18 cellular contexts compared by ENCODE assay signal in the genomic region with DNA sequence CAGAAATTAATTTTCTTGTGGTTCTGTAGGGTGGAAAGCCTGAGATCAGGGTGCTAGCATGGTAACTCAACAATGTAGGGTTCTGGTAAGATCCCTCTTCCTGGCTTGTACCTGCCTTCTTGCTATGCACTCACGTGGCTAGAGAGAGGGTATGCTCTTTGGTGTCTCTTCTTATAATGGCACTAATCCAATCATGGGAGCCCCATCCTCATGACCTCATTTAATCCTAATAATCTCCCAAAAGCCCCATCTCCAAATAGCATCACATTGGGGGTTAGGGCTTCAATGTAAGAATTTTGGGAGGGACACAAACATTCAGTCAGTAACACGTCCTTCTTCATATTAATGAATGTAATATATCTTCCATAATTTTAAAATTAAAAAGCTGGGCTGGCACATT. TPM values are rescaled to one million over a fixed set of nuclear protein-coding genes. Genes with fewer than 3 reads are reported as not detected.
DNase-seq lines count a peak whose midpoint lies in the region; ATAC-seq and TF ChIP-seq lines count a peak whose summit lies in the region.
"Had no signal": no experiment of that assay in that cellular context is flagged by ENCODE, and none has a peak within 500 bp of the region (broad histone marks: within the 10 kb centered on the region; RNA-seq: fewer than 3 reads in every experiment).

No MANE protein-coding gene starts in this region.

- peak overlapping the region; percentile 17 for H3K4me2 ChIP-seq in OCI-LY3 (ENCODE audit: low read length)
- H3K4me2 ChIP-seq: KMS-11 had no signal

- H3K27me3 Mint-ChIP-seq in activated T-cell treated with anti-CD3 and anti-CD28 coated beads, Interleukin-2, amount 50 U/mL, for 24 hours, result no peaks in the 10 kb centered on the region
- no peaks in the 10 kb centered on the region for H3K27me3 Mint-ChIP-seq in natural killer cell treated with Interleukin-12 subunit alpha and Interleukin-12 subunit beta and Interleukin-15 and Interleukin-18, amount 100 ng/mL, for 72 hours
- no peaks in the 10 kb centered on the region for H3K27me3 Mint-ChIP-seq in natural killer cell (ENCODE audit: low read depth in 2 of 2)

- H3K36me3 ChIP-seq in OCI-LY3 (replicated peaks; ENCODE audit: low read depth, low read length), result peaks cover 31% of the 10 kb centered on the region

- no peak overlapping the region; the same call in 1 of the 2 replicates for H3K9ac ChIP-seq in OCI-LY3 (ENCODE audit: low read length)
- H3K9ac ChIP-seq: KMS-11 had no signal

- peaks cover 5% of the 10 kb centered on the region; the same call in 1 of the 2 replicates for H3K9me3 ChIP-seq in OCI-LY3 (ENCODE audit: insufficient read depth, low read length)
- H3K9me3 ChIP-seq: BE2C had no signal

- H3K36me3 Mint-ChIP-seq in activated T-cell treated with anti-CD3 and anti-CD28 coated beads, Interleukin-2, amount 50 U/mL, for 24 hours (ENCODE audit: low read depth), result peaks cover 55% of the 10 kb centered on the region
- peaks cover 43% of the 10 kb centered on the region for H3K36me3 Mint-ChIP-seq in natural killer cell treated with Interleukin-12 subunit alpha and Interleukin-12 subunit beta and Interleukin-15 and Interleukin-18, amount 100 ng/mL, for 72 hours
- H3K36me3 Mint-ChIP-seq in natural killer cell, result peaks cover 9% of the 10 kb centered on the region
- peaks cover 92% of the 10 kb centered on the region for H3K36me3 Mint-ChIP-seq in stimulated activated effector memory CD8-positive, alpha-beta T cell treated with anti-CD3 and anti-CD28 coated beads, Interleukin-12 subunit alpha, Interleukin-12 subunit beta, amount 100 ng/mL, for 72 hours

- H4K20me1 ChIP-seq in OCI-LY3 (ENCODE audit: insufficient read depth, low read length), result no peaks in the 10 kb centered on the region

- TF ChIP-seq CTCF in natural killer cell (IDR thresholded peaks at IDR 0.05), result no peak
- TF ChIP-seq CTCF in OCI-LY3 (IDR thresholded peaks at IDR 0.05; ENCODE audit: low read depth, low read length), result no peak

- H3K79me2 ChIP-seq in OCI-LY3 (ENCODE audit: low read length), result peaks cover 39% of the 10 kb centered on the region

- peak overlapping the region; percentile 99 for H3K27ac Mint-ChIP-seq in activated T-cell treated with anti-CD3 and anti-CD28 coated beads, Interleukin-2, amount 50 U/mL, for 24 hours
- peak overlapping the region; percentile 95 to 96 for H3K27ac Mint-ChIP-seq in natural killer cell treated with Interleukin-12 subunit alpha and Interleukin-12 subunit beta and Interleukin-15 and Interleukin-18, amount 100 ng/mL, for 72 hours
- no peak overlapping the region for H3K27ac Mint-ChIP-seq in natural killer cell
- H3K27ac Mint-ChIP-seq in stimulated activated effector memory CD8-positive, alpha-beta T cell treated with anti-CD3 and anti-CD28 coated beads, Interleukin-12 subunit alpha, Interleukin-12 subunit beta, amount 100 ng/mL, for 72 hours, result peak overlapping the region; percentile 92

- intact Hi-C loops in natural killer cell (cut with micrococcal nuclease), result loop anchor here (5.0 kb wide), 1 partner anchor 273 kb away; no protein-coding TSS in a partner anchor

- ATAC-seq in natural killer cell treated with Interleukin-12 subunit alpha and Interleukin-12 subunit beta and Interleukin-15 and Interleukin-18, amount 100 ng/mL, for 72 hours, result no peak
- no peak for ATAC-seq in natural killer cell
- ATAC-seq in stimulated activated effector memory CD8-positive, alpha-beta T cell treated with anti-CD3 and anti-CD28 coated beads, Interleukin-12 subunit alpha, Interleukin-12 subunit beta, amount 100 ng/mL, for 72 hours, result no peak
- ATAC-seq: HCT116 had no signal

- H3K27ac ChIP-seq in OCI-LY3 (ENCODE audit: low read length), result peak overlapping the region; percentile 48
- H3K27ac ChIP-seq: KMS-11 had no signal

- no peak overlapping the region for H3K4me3 ChIP-seq in OCI-LY3 (ENCODE audit: low read length)

- no peak overlapping the region for H2AFZ ChIP-seq in OCI-LY3 (ENCODE audit: low read depth, low read length)

- peaks cover 74% of the 10 kb centered on the region for H3K4me1 ChIP-seq in OCI-LY3 (ENCODE audit: low read length)

- H3K4me1 Mint-ChIP-seq in activated T-cell treated with anti-CD3 and anti-CD28 coated beads, Interleukin-2, amount 50 U/mL, for 24 hours (ENCODE audit: low read depth), result peaks cover 91% of the 10 kb centered on the region
- H3K4me1 Mint-ChIP-seq in natural killer cell treated with Interleukin-12 subunit alpha and Interleukin-12 subunit beta and Interleukin-15 and Interleukin-18, amount 100 ng/mL, for 72 hours (ENCODE audit: low read depth in 2 of 2), result peaks cover 69 to 92% of the 10 kb centered on the region in 2 donors
- H3K4me1 Mint-ChIP-seq in natural killer cell, result peaks cover 59 to 63% of the 10 kb centered on the region in 2 donors
- H3K4me1 Mint-ChIP-seq in stimulated activated effector memory CD8-positive, alpha-beta T cell treated with anti-CD3 and anti-CD28 coated beads, Interleukin-12 subunit alpha, Interleukin-12 subunit beta, amount 100 ng/mL, for 72 hours, result peaks cover 90% of the 10 kb centered on the region

- no peak overlapping the region for H3K4me3 Mint-ChIP-seq in activated T-cell treated with anti-CD3 and anti-CD28 coated beads, Interleukin-2, amount 50 U/mL, for 24 hours
- peak overlapping the region; percentile 59 for H3K4me3 Mint-ChIP-seq in natural killer cell treated with Interleukin-12 subunit alpha and Interleukin-12 subunit beta and Interleukin-15 and Interleukin-18, amount 100 ng/mL, for 72 hours
- H3K4me3 Mint-ChIP-seq in natural killer cell, result no peak overlapping the region
- H3K4me3 Mint-ChIP-seq in stimulated activated effector memory CD8-positive, alpha-beta T cell treated with anti-CD3 and anti-CD28 coated beads, Interleukin-12 subunit alpha, Interleukin-12 subunit beta, amount 100 ng/mL, for 72 hours, result peak overlapping the region; percentile 46

- no peak for DNase-seq in activated T-cell treated with anti-CD3 and anti-CD28 coated beads, Interleukin-2, amount 50 U/mL, for 24 hours
- no peak for DNase-seq in activated T-cell treated with anti-CD3 and anti-CD28 coated beads for 4 hours
- no peak for DNase-seq in natural killer cell treated with Interleukin-12 subunit alpha and Interleukin-12 subunit beta and Interleukin-15 and Interleukin-18, amount 100 ng/mL, for 72 hours (ENCODE audit: low spot score)
- DNase-seq in natural killer cell, result no peak
- no peak for DNase-seq in stimulated activated effector memory CD8-positive, alpha-beta T cell treated with anti-CD3 and anti-CD28 coated beads, Interleukin-12 subunit alpha, Interleukin-12 subunit beta, amount 100 ng/mL, for 72 hours (ENCODE audit: low spot score in 2 of 2)
- DNase-seq in NCI-H1417 (lab: John Stamatoyannopoulos, UW), result no peak
- DNase-seq: BE2C, DMS79, MV-4-11, NCI-H1105 treated with DMSO at 0.1 percent for 48 hours, NCI-H1694 treated with DMSO at 0.1 percent for 48 hours, NCI-H2081 treated with DMSO at 0.1 percent for 48 hours, NCI-H2171 treated with DMSO at 0.1 percent for 48 hours, NCI-H524 treated with DMSO at 0.1 percent for 48 hours, Right ventricle myocardium superior had no signal

- peaks cover 9% of the 10 kb centered on the region for H3K9me3 Mint-ChIP-seq in activated T-cell treated with anti-CD3 and anti-CD28 coated beads, Interleukin-2, amount 50 U/mL, for 24 hours
- H3K9me3 Mint-ChIP-seq in natural killer cell treated with Interleukin-12 subunit alpha and Interleukin-12 subunit beta and Interleukin-15 and Interleukin-18, amount 100 ng/mL, for 72 hours, result peaks cover 15% of the 10 kb centered on the region
- peaks cover 0 to 3% of the 10 kb centered on the region in 2 donors for H3K9me3 Mint-ChIP-seq in natural killer cell
- H3K9me3 Mint-ChIP-seq in stimulated activated effector memory CD8-positive, alpha-beta T cell treated with anti-CD3 and anti-CD28 coated beads, Interleukin-12 subunit alpha, Interleukin-12 subunit beta, amount 100 ng/mL, for 72 hours, result peaks cover 6% of the 10 kb centered on the region

- H3K27me3 ChIP-seq in OCI-LY3 (ENCODE audit: low read depth, low read length), result no peaks in the 10 kb centered on the region
- H3K27me3 ChIP-seq: BE2C had no signal

RNA-seq across cellular contexts. Expression of a gene that starts 39.6 kb away (rescaled TPM):
- 10 to 100 TPM; 31.1 to 62.6 TPM for total RNA-seq in natural killer cell treated with Interleukin-12 subunit alpha and Interleukin-12 subunit beta and Interleukin-15 and Interleukin-18, amount 100 ng/mL, for 72 hours
- total RNA-seq in natural killer cell, result 10 to 100 TPM; 68.5 to 75.1 (median 72.5) TPM

Comparison
In these comparisons a context has a peak if more than half of its experiments do, and no peak if none do; other contexts are left out.
1. H3K27ac Mint-ChIP-seq: peak in activated T-cell treated with anti-CD3 and anti-CD28 coated beads, Interleukin-2, amount 50 U/mL, for 24 hours (single experiment), natural killer cell treated with Interleukin-12 subunit alpha and Interleukin-12 subunit beta and Interleukin-15 and Interleukin-18, amount 100 ng/mL, for 72 hours (2 of 2) and stimulated activated effector memory CD8-positive, alpha-beta T cell treated with anti-CD3 and anti-CD28 coated beads, Interleukin-12 subunit alpha, Interleukin-12 subunit beta, amount 100 ng/mL, for 72 hours (single experiment); none in natural killer cell (0 of 2).
2. H3K4me3 Mint-ChIP-seq: peak in natural killer cell treated with Interleukin-12 subunit alpha and Interleukin-12 subunit beta and Interleukin-15 and Interleukin-18, amount 100 ng/mL, for 72 hours (single experiment) and stimulated activated effector memory CD8-positive, alpha-beta T cell treated with anti-CD3 and anti-CD28 coated beads, Interleukin-12 subunit alpha, Interleukin-12 subunit beta, amount 100 ng/mL, for 72 hours (single experiment); none in activated T-cell treated with anti-CD3 and anti-CD28 coated beads, Interleukin-2, amount 50 U/mL, for 24 hours (single experiment) and natural killer cell (single experiment).